Comparison of ENCODE assay signal across 23 cellular contexts in genomic region chr2:59905731-59906130, GRCh38.
"Had no signal": no experiment of that assay in that cellular context is flagged by ENCODE, and none has a peak within 500 bp of the region (broad histone marks: within the 10 kb centered on the region; RNA-seq: fewer than 3 reads in every experiment).

No MANE protein-coding gene starts in this region.

- H3K27me3 ChIP-seq: esophagus muscularis mucosa, gastrocnemius medialis, heart right ventricle, neutrophil, spleen, testis, tibial nerve, upper lobe of right lung, vagina had no signal

- H3K4me1 ChIP-seq: gastrocnemius medialis, testis, tibial nerve, upper lobe of right lung, vagina had no signal

- H3K27ac ChIP-seq: epithelial cell of prostate, esophagus muscularis mucosa, gastrocnemius medialis, heart right ventricle, neutrophil, spleen, testis, tibial nerve, upper lobe of right lung, vagina had no signal

- DNase-seq: effector memory CD4-positive, alpha-beta T cell; gastrocnemius medialis; heart right ventricle; hypothalamus; islet precursor cell; mucosa of descending colon; naive thymus-derived CD8-positive, alpha-beta T cell; posterior cingulate gyrus; spleen; stimulated activated CD4-positive, alpha-beta T cell treated with anti-CD3 and anti-CD28 coated beads, Interleukin-15, amount 100 ng/mL, for 24 hours; stimulated activated CD4-positive, alpha-beta T cell treated with anti-CD3 and anti-CD28 coated beads, Interleukin-1b, Interleukin-23, amount 100 ng/mL, for 48 hours; stimulated activated CD4-positive, alpha-beta T cell treated with anti-CD3 and anti-CD28 coated beads, Interleukin-4, amount 100 ng/mL, for 24 hours; stimulated activated naive CD8-positive, alpha-beta T cell treated with anti-CD3 and anti-CD28 coated beads, Interleukin-15, amount 100 ng/mL, for 72 hours; testis; upper lobe of right lung had no signal

- H3K4me3 ChIP-seq: esophagus muscularis mucosa, gastrocnemius medialis, heart right ventricle, mucosa of descending colon, spleen, testis, tibial nerve, upper lobe of right lung, vagina had no signal

- ATAC-seq: gastrocnemius medialis; heart right ventricle; left lobe of liver; mucosa of descending colon; naive thymus-derived CD8-positive, alpha-beta T cell; sciatic nerve; stimulated activated memory B cell treated with anti-CD40 and anti-IgM and Interleukin-4, amounts not matched to agents 10 μg/mL and 1 μg/mL and 100 μg/mL, for 72 hours; stimulated activated naive CD8-positive, alpha-beta T cell treated with anti-CD3 and anti-CD28 coated beads, Interleukin-15, amount 100 ng/mL, for 72 hours; upper lobe of right lung had no signal

- H3K36me3 ChIP-seq: esophagus muscularis mucosa, gastrocnemius medialis, heart right ventricle, neutrophil, spleen, tibial nerve, upper lobe of right lung, vagina had no signal

- H3K9me3 ChIP-seq: esophagus muscularis mucosa, gastrocnemius medialis, heart right ventricle, mucosa of descending colon, neutrophil, spleen, testis, tibial nerve, upper lobe of right lung, vagina had no signal
